Comparison of ENCODE assay signal across 8 cellular contexts in genomic region chr20:41031243-41031619, GRCh38. TPM values are rescaled to one million over a fixed set of nuclear protein-coding genes. Genes with fewer than 3 reads are reported as not detected.
DNase-seq lines count a peak whose midpoint lies in the region; FAIRE-seq and TF ChIP-seq lines count a peak whose summit lies in the region.

No MANE protein-coding gene starts in this region.

- no peaks in the 10 kb centered on the region for H3K9me3 ChIP-seq in A673 (ENCODE audit: low read depth, low read length, poor library complexity, severe bottlenecking)

- H3K9me3 Mint-ChIP-seq in HFFc6 (no peaks in the 10 kb centered on the region), MCF 10A (ENCODE audit: unreplicated experiment) (no peaks in the 10 kb centered on the region), mesothelial cell of epicardium (no peaks in the 10 kb centered on the region)

- no peak for FAIRE-seq in frontal cortex (lab: Jason Lieb, UNC)

- H3K4me3 Mint-ChIP-seq in HFFc6 (peak overlapping the region; percentile 91), MCF 10A (ENCODE audit: unreplicated experiment) (peak overlapping the region; percentile 94), mesothelial cell of epicardium (peak overlapping the region; percentile 80)

- no TSS peak for BruUV-seq in A673 (replicated peaks; lab: Mats Ljungman, UMichigan)
- no TSS peak for BruUV-seq in MCF 10A (replicated peaks; lab: Mats Ljungman, UMichigan)

- H3K4me1 Mint-ChIP-seq in HFFc6 (ENCODE audit: low read depth) (peaks cover 77% of the 10 kb centered on the region), MCF 10A (ENCODE audit: insufficient read depth, unreplicated experiment) (peaks cover 65% of the 10 kb centered on the region), mesothelial cell of epicardium (peaks cover 68% of the 10 kb centered on the region)

- POLR2A ChIA-PET in A673 (lab: Charles Lee; ENCODE audit: low non-redundant PET): interaction anchor here (0.5 kb wide), 1 partner anchor 16 kb away, joined by 6 read pairs; no protein-coding TSS in a partner anchor
- POLR2A ChIA-PET in MCF 10A (lab: Yijun Ruan, JAX): interaction anchor here (0.7 to 9.8 kb wide), 13 partner anchors 12 to 107 kb away, joined by 3 to 313 read pairs (median 9); no protein-coding TSS in a partner anchor

- CTCF ChIA-PET in A673 (lab: Charles Lee): no interaction called here
- CTCF ChIA-PET in MCF 10A (lab: Yijun Ruan, JAX): interaction anchor here (0.7 to 4.2 kb wide), 15 partner anchors 10 to 1951 kb away, joined by 3 to 37 read pairs (median 4); no protein-coding TSS in a partner anchor

- H3K4me3 ChIP-seq in A673 (ENCODE audit: low read depth, low read length, poor library complexity, severe bottlenecking): peak overlapping the region; percentile 96

- H3K36me3 Mint-ChIP-seq in HFFc6 (ENCODE audit: low read depth) (peaks cover 55% of the 10 kb centered on the region), MCF 10A (ENCODE audit: insufficient read depth, unreplicated experiment) (peaks cover 37% of the 10 kb centered on the region), mesothelial cell of epicardium (peaks cover 2% of the 10 kb centered on the region)

- no peaks in the 10 kb centered on the region for H3K27me3 ChIP-seq in A673 (replicated peaks; ENCODE audit: insufficient read depth, low read depth, low read length, poor library complexity)

- H3K36me3 ChIP-seq in A673 (ENCODE audit: insufficient read depth, low read length, poor library complexity, severe bottlenecking): no peaks in the 10 kb centered on the region

- H3K27me3 Mint-ChIP-seq in HFFc6 (ENCODE audit: insufficient read depth) (no peaks in the 10 kb centered on the region), MCF 10A (ENCODE audit: insufficient read depth, unreplicated experiment) (no peaks in the 10 kb centered on the region), mesothelial cell of epicardium (ENCODE audit: low read depth) (no peaks in the 10 kb centered on the region)

- no peak for TF ChIP-seq CTCF in A673 (conservative IDR thresholded peaks at IDR 0.05; ENCODE audit: low read depth, low read length)
- TF ChIP-seq CTCF in HFFc6 (IDR thresholded peaks at IDR 0.05): no peak
- no peak for TF ChIP-seq CTCF in MCF 10A (IDR thresholded peaks at IDR 0.05; ENCODE audit: unreplicated experiment)
- TF ChIP-seq CTCF in mesothelial cell of epicardium (IDR thresholded peaks at IDR 0.05; ENCODE audit: unreplicated experiment): no peak

- H3K27ac ChIP-seq in A673 (ENCODE audit: low read depth, low read length, poor library complexity, severe bottlenecking): peak overlapping the region; percentile 25

- H3K27ac Mint-ChIP-seq in HFFc6 (peak overlapping the region; percentile 97), MCF 10A (ENCODE audit: low read depth, unreplicated experiment) (peak overlapping the region; percentile 100), mesothelial cell of epicardium (peak overlapping the region; percentile 95)

- intact Hi-C loops in A673 (cut with micrococcal nuclease; ENCODE audit: unreplicated experiment) (no loop called here), MCF 10A (cut with micrococcal nuclease) (loop anchor here (2.0 to 5.0 kb wide), 2 partner anchors 46 to 62 kb away; no protein-coding TSS in a partner anchor), posterior cingulate gyrus (cut with DNase I) (no loop called here)

- no peak for DNase-seq in A673 (ENCODE audit: low spot score)
- no peak for DNase-seq in HFFc6
- DNase-seq in MCF 10A (ENCODE audit: unreplicated experiment): no peak
- DNase-seq in mesothelial cell of epicardium (ENCODE audit: low spot score in 2 of 2, unreplicated experiment in 2 of 2): no peak
- no peak for DNase-seq in frontal cortex (ENCODE audit: low spot score in 2 of 2)
- DNase-seq in kidney glomerular epithelial cell (lab: John Stamatoyannopoulos, UW): no peak
- no peak for DNase-seq in posterior cingulate gyrus
- DNase-seq in cerebellum (ENCODE audit: low spot score): no peak

- peaks cover 45% of the 10 kb centered on the region for H3K4me1 ChIP-seq in A673 (ENCODE audit: insufficient read depth, low read length, poor library complexity, severe bottlenecking)

RNA-seq across cellular contexts. Expression of gene TOP1, which starts 2.6 kb away (rescaled TPM):
- total RNA-seq in A673 (2021): 108 and 125 TPM in 2 replicates
- total RNA-seq in HFFc6 (2021; fragmentation: NEBNext Ultra II Directional; extraction: Animal tissue kit (Norgen Biotek cat#: 25700)): 10 to 100 TPM; 62.1 to 77.0 (median 73.0) TPM
- total RNA-seq in MCF 10A (2022): 141 and 174 TPM in 2 replicates
- total RNA-seq in mesothelial cell of epicardium: 76.0 to 78.6 TPM (median 76.7 TPM) in 3 replicates
- total RNA-seq in frontal cortex: 26.5 TPM
- total RNA-seq in cerebellum: 19.4 TPM
